Comparison of ENCODE assay signal across 30 cellular contexts in genomic region chr12:85947286-85947685, GRCh38.
"Had no signal": no experiment of that assay in that cellular context is flagged by ENCODE, and none has a peak within 500 bp of the region (broad histone marks: within the 10 kb centered on the region; RNA-seq: fewer than 3 reads in every experiment).

No MANE protein-coding gene starts in this region.

- H3K27ac ChIP-seq: coronary artery, esophagus squamous epithelium, heart right ventricle, neural progenitor cell, parathyroid adenoma, right atrium auricular region, suprapubic skin, tibial artery had no signal

- H3K27me3 ChIP-seq: esophagus squamous epithelium, neural progenitor cell, right atrium auricular region, suprapubic skin, tibial artery had no signal

- H3K27ac Mint-ChIP-seq: naive thymus-derived CD4-positive, alpha-beta T cell; nephron; neural progenitor cell; type B pancreatic cell had no signal

- H3K9ac ChIP-seq: neural progenitor cell, parathyroid adenoma had no signal

- H3K27me3 Mint-ChIP-seq: naive thymus-derived CD4-positive, alpha-beta T cell; stimulated activated naive CD8-positive, alpha-beta T cell treated with anti-CD3 and anti-CD28 coated beads, Interleukin-15, amount 100 ng/mL, for 72 hours; type B pancreatic cell had no signal

- H2AFZ ChIP-seq: neural progenitor cell, parathyroid adenoma had no signal

- H3K36me3 ChIP-seq: esophagus squamous epithelium, heart right ventricle, neural progenitor cell, prostate gland, right atrium auricular region, suprapubic skin, tibial artery had no signal

- H3K4me3 ChIP-seq: coronary artery, esophagus squamous epithelium, heart right ventricle, neural progenitor cell, prostate gland, right atrium auricular region, smooth muscle cell, suprapubic skin, tibial artery had no signal

- H3K4me3 Mint-ChIP-seq: naive thymus-derived CD4-positive, alpha-beta T cell; nephron; neural progenitor cell; stimulated activated naive CD8-positive, alpha-beta T cell treated with anti-CD3 and anti-CD28 coated beads, Interleukin-15, amount 100 ng/mL, for 72 hours; type B pancreatic cell had no signal

- ATAC-seq: heart right ventricle; left lobe of liver; naive thymus-derived CD4-positive, alpha-beta T cell; sciatic nerve; stimulated activated naive CD8-positive, alpha-beta T cell treated with anti-CD3 and anti-CD28 coated beads, Interleukin-15, amount 100 ng/mL, for 72 hours had no signal

- DNase-seq: dermis blood vessel endothelial cell; effector memory CD4-positive, alpha-beta T cell; erythroblast; esophagus squamous epithelium; foreskin melanocyte; glutamatergic neuron; heart right ventricle; hippocampal formation; kidney; mesenchymal stem cell; midbrain; naive thymus-derived CD4-positive, alpha-beta T cell; stimulated activated CD4-positive, alpha-beta T cell treated with anti-CD3 and anti-CD28 coated beads, Interleukin-12 subunit alpha, Interleukin-12 subunit beta, amount 100 ng/mL, for 4 hours; stimulated activated CD4-positive, alpha-beta T cell treated with anti-CD3 and anti-CD28 coated beads, Interleukin-1b, Interleukin-23, amount 100 ng/mL, for 48 hours; stimulated activated CD4-positive, alpha-beta T cell treated with anti-CD3 and anti-CD28 coated beads, Interleukin-4, amount 100 ng/mL, for 1 hour; stimulated activated CD8-positive, alpha-beta memory T cell treated with anti-CD3 and anti-CD28 coated beads, Interleukin-4, amount 100 ng/mL, for 48 hours; stimulated activated naive CD4-positive, alpha-beta T cell; stimulated activated naive CD8-positive, alpha-beta T cell treated with anti-CD3 and anti-CD28 coated beads, Interleukin-15, amount 100 ng/mL, for 72 hours; tibial artery had no signal

- H3K36me3 Mint-ChIP-seq: naive thymus-derived CD4-positive, alpha-beta T cell; neural progenitor cell; type B pancreatic cell had no signal

- H3K4me2 ChIP-seq: neural progenitor cell, smooth muscle cell had no signal

- H3K79me2 ChIP-seq: parathyroid adenoma had no signal

- H3K9me3 Mint-ChIP-seq: nephron, neural progenitor cell, type B pancreatic cell had no signal

- H3K9me3 ChIP-seq: esophagus squamous epithelium, heart right ventricle, prostate gland, right atrium auricular region, suprapubic skin, tibial artery had no signal

- H3K4me1 Mint-ChIP-seq: naive thymus-derived CD4-positive, alpha-beta T cell; stimulated activated naive CD8-positive, alpha-beta T cell treated with anti-CD3 and anti-CD28 coated beads, Interleukin-15, amount 100 ng/mL, for 72 hours had no signal

- H3K4me1 ChIP-seq: esophagus squamous epithelium, heart right ventricle, parathyroid adenoma, prostate gland, right atrium auricular region, suprapubic skin had no signal
